In genomic region chr2:766255-766654, GRCh38 we compare ENCODE assay signal across 16 cellular contexts.
DNase-seq lines count a peak whose midpoint lies in the region; ATAC-seq, FAIRE-seq and TF ChIP-seq lines count a peak whose summit lies in the region.
"Had no signal": no experiment of that assay in that cellular context is flagged by ENCODE, and none has a peak within 500 bp of the region (broad histone marks: within the 10 kb centered on the region; RNA-seq: fewer than 3 reads in every experiment).

No MANE protein-coding gene starts in this region.

- H3K4me3 Mint-ChIP-seq in activated T-cell treated with anti-CD3 and anti-CD28 coated beads, Interleukin-2, amount 50 U/mL, for 72 hours = peak overlapping the region; percentile 18 to 50
- H3K4me3 Mint-ChIP-seq in central memory CD8-positive, alpha-beta T cell = no peak overlapping the region
- H3K4me3 Mint-ChIP-seq in immature natural killer cell = peak overlapping the region in 3 of 5 donors; percentile 65 to 82 (median 81)
- H3K4me3 Mint-ChIP-seq in stimulated activated effector memory CD8-positive, alpha-beta T cell treated with anti-CD3 and anti-CD28 coated beads, Interleukin-12 subunit alpha, Interleukin-12 subunit beta, amount 100 ng/mL, for 72 hours = peak overlapping the region; percentile 7
- H3K4me3 Mint-ChIP-seq: CD14-positive monocyte; CD4-positive, alpha-beta memory T cell had no signal

- no peak overlapping the region for H3K4me3 ChIP-seq in upper lobe of right lung
- H3K4me3 ChIP-seq: BLaER1 had no signal

- no peaks in the 10 kb centered on the region for H3K4me1 ChIP-seq in upper lobe of right lung

- peaks cover 39% of the 10 kb centered on the region for H3K4me1 Mint-ChIP-seq in activated T-cell treated with anti-CD3 and anti-CD28 coated beads, Interleukin-2, amount 50 U/mL, for 72 hours (ENCODE audit: low read depth)
- peaks cover 31% of the 10 kb centered on the region for H3K4me1 Mint-ChIP-seq in central memory CD8-positive, alpha-beta T cell
- H3K4me1 Mint-ChIP-seq in immature natural killer cell = peaks cover 52 to 54% of the 10 kb centered on the region in 2 donors
- peaks cover 35% of the 10 kb centered on the region for H3K4me1 Mint-ChIP-seq in stimulated activated effector memory CD8-positive, alpha-beta T cell treated with anti-CD3 and anti-CD28 coated beads, Interleukin-12 subunit alpha, Interleukin-12 subunit beta, amount 100 ng/mL, for 72 hours
- H3K4me1 Mint-ChIP-seq: CD14-positive monocyte had no signal

- H3K9me3 ChIP-seq in upper lobe of right lung = no peaks in the 10 kb centered on the region

- H3K27me3 Mint-ChIP-seq in activated T-cell treated with anti-CD3 and anti-CD28 coated beads, Interleukin-2, amount 50 U/mL, for 72 hours (ENCODE audit: low read depth) = no peaks in the 10 kb centered on the region
- H3K27me3 Mint-ChIP-seq in central memory CD8-positive, alpha-beta T cell = peaks cover 19% of the 10 kb centered on the region
- peaks cover 6 to 11% (median 7%) of the 10 kb centered on the region in 3 donors for H3K27me3 Mint-ChIP-seq in immature natural killer cell (ENCODE audit: low read depth in 3 of 3)
- H3K27me3 Mint-ChIP-seq: CD4-positive, alpha-beta memory T cell had no signal

- no peak for DNase-seq in activated T-cell treated with anti-CD3 and anti-CD28 coated beads, Interleukin-2, amount 50 U/mL, for 72 hours
- no peak for DNase-seq in activated T-cell treated with anti-CD3 and anti-CD28 coated beads for 4 hours
- no peak for DNase-seq in central memory CD8-positive, alpha-beta T cell (ENCODE audit: low spot score in 2 of 2)
- no peak for DNase-seq in immature natural killer cell
- no peak for DNase-seq in stimulated activated effector memory CD8-positive, alpha-beta T cell treated with anti-CD3 and anti-CD28 coated beads, Interleukin-12 subunit alpha, Interleukin-12 subunit beta, amount 100 ng/mL, for 72 hours (ENCODE audit: low spot score in 2 of 2)
- DNase-seq in upper lobe of right lung = no peak
- DNase-seq in midbrain (lab: John Stamatoyannopoulos, UW) = no peak
- DNase-seq in frontal cortex (ENCODE audit: low spot score in 2 of 2) = no peak
- DNase-seq: 8988T; CD4-positive, alpha-beta memory T cell; DMS153; DMS79; GF-D8; HCEC 1CT had no signal

- no peaks in the 10 kb centered on the region for H3K27me3 ChIP-seq in upper lobe of right lung
- H3K27me3 ChIP-seq: BLaER1 had no signal

- peaks cover 4 to 5% of the 10 kb centered on the region in 2 donors for H3K9me3 Mint-ChIP-seq in activated T-cell treated with anti-CD3 and anti-CD28 coated beads, Interleukin-2, amount 50 U/mL, for 72 hours
- H3K9me3 Mint-ChIP-seq in central memory CD8-positive, alpha-beta T cell = no peaks in the 10 kb centered on the region
- H3K9me3 Mint-ChIP-seq in immature natural killer cell = no peaks in the 10 kb centered on the region
- peaks cover 2% of the 10 kb centered on the region for H3K9me3 Mint-ChIP-seq in stimulated activated effector memory CD8-positive, alpha-beta T cell treated with anti-CD3 and anti-CD28 coated beads, Interleukin-12 subunit alpha, Interleukin-12 subunit beta, amount 100 ng/mL, for 72 hours
- H3K9me3 Mint-ChIP-seq: CD4-positive, alpha-beta memory T cell had no signal

- H3K27ac ChIP-seq in upper lobe of right lung = no peak overlapping the region
- H3K27ac ChIP-seq: BLaER1 had no signal

- FAIRE-seq in frontal cortex (lab: Jason Lieb, UNC) = no peak

- H3K36me3 Mint-ChIP-seq in activated T-cell treated with anti-CD3 and anti-CD28 coated beads, Interleukin-2, amount 50 U/mL, for 72 hours (ENCODE audit: insufficient read depth in 2 of 2) = peaks cover 6 to 10% of the 10 kb centered on the region in 2 donors
- H3K36me3 Mint-ChIP-seq in central memory CD8-positive, alpha-beta T cell (ENCODE audit: insufficient read depth) = no peaks in the 10 kb centered on the region
- H3K36me3 Mint-ChIP-seq in immature natural killer cell = peaks cover 0 to 3% (median 0%) of the 10 kb centered on the region in 3 donors
- no peaks in the 10 kb centered on the region for H3K36me3 Mint-ChIP-seq in stimulated activated effector memory CD8-positive, alpha-beta T cell treated with anti-CD3 and anti-CD28 coated beads, Interleukin-12 subunit alpha, Interleukin-12 subunit beta, amount 100 ng/mL, for 72 hours
- H3K36me3 Mint-ChIP-seq: CD14-positive monocyte; CD4-positive, alpha-beta memory T cell had no signal

- TF ChIP-seq CTCF in upper lobe of right lung (IDR thresholded peaks at IDR 0.05) = no peak

- H3K27ac Mint-ChIP-seq in activated T-cell treated with anti-CD3 and anti-CD28 coated beads, Interleukin-2, amount 50 U/mL, for 72 hours = no peak overlapping the region
- peak overlapping the region; percentile 77 for H3K27ac Mint-ChIP-seq in central memory CD8-positive, alpha-beta T cell (ENCODE audit: low read depth)
- H3K27ac Mint-ChIP-seq in immature natural killer cell = peak overlapping the region in 1 of 6 donors; percentile 22
- H3K27ac Mint-ChIP-seq in stimulated activated effector memory CD8-positive, alpha-beta T cell treated with anti-CD3 and anti-CD28 coated beads, Interleukin-12 subunit alpha, Interleukin-12 subunit beta, amount 100 ng/mL, for 72 hours = peak overlapping the region; percentile 67
- H3K27ac Mint-ChIP-seq: CD14-positive monocyte; CD4-positive, alpha-beta memory T cell had no signal

- intact Hi-C loops in upper lobe of right lung (cut with DNase I) = no loop called here

- no peaks in the 10 kb centered on the region for H3K36me3 ChIP-seq in upper lobe of right lung
- H3K36me3 ChIP-seq: BLaER1 had no signal

- ATAC-seq in activated T-cell treated with anti-CD3 and anti-CD28 coated beads, Interleukin-2, amount 50 U/mL, for 72 hours (replicated peaks in 1 of 2) = peak; percentile 11 to 36
- no peak for ATAC-seq in central memory CD8-positive, alpha-beta T cell (replicated peaks; ENCODE audit: extremely low read depth, poor library complexity, severe bottlenecking)
- no peak for ATAC-seq in stimulated activated effector memory CD8-positive, alpha-beta T cell treated with anti-CD3 and anti-CD28 coated beads, Interleukin-12 subunit alpha, Interleukin-12 subunit beta, amount 100 ng/mL, for 72 hours
- no peak for ATAC-seq in upper lobe of right lung

Comparison
In these comparisons a context has a peak if more than half of its experiments do, and no peak if none do; other contexts are left out.
1. ATAC-seq: peak in activated T-cell treated with anti-CD3 and anti-CD28 coated beads, Interleukin-2, amount 50 U/mL, for 72 hours (2 of 2); none in central memory CD8-positive, alpha-beta T cell (single experiment), stimulated activated effector memory CD8-positive, alpha-beta T cell treated with anti-CD3 and anti-CD28 coated beads, Interleukin-12 subunit alpha, Interleukin-12 subunit beta, amount 100 ng/mL, for 72 hours (single experiment) and upper lobe of right lung (single experiment).